In the genomic region with DNA sequence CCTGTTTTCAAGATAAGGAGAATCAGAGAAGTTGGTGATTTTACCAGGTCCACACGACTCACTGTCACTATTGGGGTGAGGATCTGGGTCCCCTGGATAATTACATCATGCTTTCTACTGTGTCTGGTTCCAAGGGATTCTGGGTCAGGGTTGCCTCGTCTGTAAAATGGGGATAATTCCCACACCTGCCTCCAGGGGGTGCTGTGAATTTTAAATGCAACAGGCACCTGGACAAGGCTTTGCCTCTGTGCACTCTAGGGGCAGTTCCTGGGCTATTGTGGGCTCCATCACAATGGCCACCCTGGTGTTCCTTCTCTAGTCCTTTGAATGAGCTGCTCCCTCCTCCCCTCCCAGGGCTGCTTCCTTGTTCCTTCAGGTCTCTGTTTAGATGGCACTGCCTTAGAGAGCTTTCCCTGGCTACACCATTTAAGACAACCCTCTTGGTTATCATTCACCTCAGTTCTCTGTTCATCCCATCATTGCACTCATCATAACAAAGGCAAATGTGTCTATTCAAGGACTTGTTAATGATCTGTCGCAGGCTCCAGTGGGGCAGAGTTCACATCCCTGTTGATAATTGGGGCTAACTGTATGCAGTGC, we compare ENCODE assay signal across 1 cellular context.
TF ChIP-seq lines count a peak whose summit lies in the region.

No MANE protein-coding gene starts in this region.

TF ChIP-seq in SK-N-SH treated with all-trans-retinoic acid at 6 μM for 48 hours, 23 proteins besides CTCF, POLR2A, EP300 and RAD21 (continued from another document):
- TF ChIP-seq, protein P1, sequence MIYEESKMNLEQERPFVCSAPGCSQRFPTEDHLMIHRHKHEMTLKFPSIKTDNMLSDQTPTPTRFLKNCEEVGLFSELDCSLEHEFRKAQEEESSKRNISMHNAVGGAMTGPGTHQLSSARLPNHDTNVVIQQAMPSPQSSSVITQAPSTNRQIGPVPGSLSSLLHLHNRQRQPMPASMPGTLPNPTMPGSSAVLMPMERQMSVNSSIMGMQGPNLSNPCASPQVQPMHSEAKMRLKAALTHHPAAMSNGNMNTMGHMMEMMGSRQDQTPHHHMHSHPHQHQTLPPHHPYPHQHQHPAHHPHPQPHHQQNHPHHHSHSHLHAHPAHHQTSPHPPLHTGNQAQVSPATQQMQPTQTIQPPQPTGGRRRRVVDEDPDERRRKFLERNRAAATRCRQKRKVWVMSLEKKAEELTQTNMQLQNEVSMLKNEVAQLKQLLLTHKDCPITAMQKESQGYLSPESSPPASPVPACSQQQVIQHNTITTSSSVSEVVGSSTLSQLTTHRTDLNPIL (CRISPR knock-in tag; IDR thresholded peaks at IDR 0.05; ENCODE audit: low read depth): no peak
- TF ChIP-seq ESRRG (CRISPR knock-in tag; IDR thresholded peaks at IDR 0.05) (no peak), ISL1 (CRISPR knock-in tag; IDR thresholded peaks at IDR 0.05) (no peak)
